ENCODE assay signal across 1 cellular context in genomic region chr1:81950037-81950436, GRCh38.
TF ChIP-seq lines count a peak whose summit lies in the region.

No MANE protein-coding gene starts in this region.

TF ChIP-seq in IMR-90, 13 proteins besides CTCF, POLR2A, EP300 and RAD21 (continued from another document):
- TF ChIP-seq FOS (IDR thresholded peaks at IDR 0.05; ENCODE audit: low read depth, low read length) = no peak
- TF ChIP-seq NFE2L2 (IDR thresholded peaks at IDR 0.05; ENCODE audit: low read depth, low read length) = no peak
- no peak for TF ChIP-seq RFX5 (IDR thresholded peaks at IDR 0.05; ENCODE audit: low read depth, low read length)
